ENCODE assay signal across 8 cellular contexts in genomic region chr16:83808573-83809014, GRCh38. TPM values are rescaled to one million over a fixed set of nuclear protein-coding genes. Genes with fewer than 3 reads are reported as not detected.
DNase-seq lines count a peak whose midpoint lies in the region; ATAC-seq and TF ChIP-seq lines count a peak whose summit lies in the region.

No MANE protein-coding gene starts in this region.

- H3K9ac ChIP-seq in skeletal muscle tissue (ENCODE audit: low read depth in 1 of 3, low read length in 3 of 3): peak overlapping the region; percentile 84 to 88 (median 87)

- peak overlapping the region; percentile 71; the same call in 1 of the 2 replicates for H3K27ac ChIP-seq in HEK293 (ENCODE audit: extremely low read depth, low read depth, low read length)
- no peak overlapping the region; the same call in 1 of the 2 replicates for H3K27ac ChIP-seq in WERI-Rb-1
- peak overlapping the region; percentile 59 for H3K27ac ChIP-seq in skeletal muscle tissue (ENCODE audit: low read depth, low read length)

- ATAC-seq in HG03565 (IDR thresholded peaks at IDR 0.05; ENCODE audit: unreplicated experiment): no peak

- DNase-seq in WERI-Rb-1 (no peak), glomerular visceral epithelial cell (ENCODE audit: extremely low spot score) (peak; percentile 12), NCI-H1417 treated with DMSO at 0.1 percent for 48 hours (lab: John Stamatoyannopoulos, UW) (no peak), NCI-H2081 (lab: John Stamatoyannopoulos, UW) (no peak)
- no peak for DNase-seq in activated CD4-positive, alpha-beta T cell treated with anti-CD3 and anti-CD28 coated beads, Interleukin-2, amount 50 U/mL, for 1 hour

- H3K4me1 ChIP-seq in HEK293 (ENCODE audit: control insufficient read depth, insufficient read depth, low read length) (peaks cover 6% of the 10 kb centered on the region), skeletal muscle tissue (ENCODE audit: control insufficient read depth in 3 of 3, insufficient read depth in 3 of 3, low read length in 3 of 3) (peaks cover 8 to 14% (median 13%) of the 10 kb centered on the region in 3 donors)

- POLR2A ChIA-PET in HEK293 (lab: Yijun Ruan, JAX): interaction anchor here (1.1 kb wide), 1 partner anchor 205 kb away, joined by 4 read pairs; no protein-coding TSS in a partner anchor

- H3K9me3 ChIP-seq in HEK293 (ENCODE audit: control insufficient read depth, insufficient read depth, low read depth, low read length) (no peaks in the 10 kb centered on the region), WERI-Rb-1 (ENCODE audit: severe bottlenecking) (no peaks in the 10 kb centered on the region), skeletal muscle tissue (ENCODE audit: control insufficient read depth in 3 of 3, low read length in 3 of 3) (no peaks in the 10 kb centered on the region)

- H3K4me3 ChIP-seq in HEK293 (ENCODE audit: low read depth, low read length) (peak overlapping the region; percentile 65), WERI-Rb-1 (ENCODE audit: low read depth, low read length) (peak overlapping the region; percentile 49), skeletal muscle tissue (ENCODE audit: low read length in 3 of 3) (peak overlapping the region; percentile 86 to 97 (median 87))

- peaks cover 6 to 35% of the 10 kb centered on the region in 2 experiments for H3K36me3 ChIP-seq in HEK293 (ENCODE audit: control insufficient read depth in 2 of 2, insufficient read depth in 1 of 2, low read length in 2 of 2)
- H3K36me3 ChIP-seq in WERI-Rb-1: no peaks in the 10 kb centered on the region; the same call in 1 of the 2 replicates
- H3K36me3 ChIP-seq in skeletal muscle tissue (ENCODE audit: control insufficient read depth in 3 of 3, insufficient read depth in 3 of 3, low read length in 3 of 3): peaks cover 5 to 16% (median 10%) of the 10 kb centered on the region in 3 donors

- CTCF ChIA-PET in HEK293 (lab: Yijun Ruan, JAX): no interaction called here

- H3K27me3 ChIP-seq in WERI-Rb-1 (ENCODE audit: insufficient read depth, low read depth, severe bottlenecking): no peaks in the 10 kb centered on the region
- no peaks in the 10 kb centered on the region for H3K27me3 ChIP-seq in skeletal muscle tissue (ENCODE audit: control insufficient read depth in 3 of 3, insufficient read depth in 3 of 3, low read length in 3 of 3)

- TF ChIP-seq CTCF in HEK293 (tag by site-specific recombination; IDR thresholded peaks at IDR 0.05): no peak
- TF ChIP-seq CTCF in WERI-Rb-1 (IDR thresholded peaks at IDR 0.05; ENCODE audit: low read depth, low read length): no peak

TF ChIP-seq in HEK293, 187 proteins besides CTCF, POLR2A, EP300 and RAD21:
- TF ChIP-seq IKZF3 (tag by site-specific recombination; IDR thresholded peaks at IDR 0.05): no peak
- no peak for TF ChIP-seq WT1 (tag by site-specific recombination; IDR thresholded peaks at IDR 0.05)
- no peak for TF ChIP-seq ZNF76 (tag by site-specific recombination; IDR thresholded peaks at IDR 0.05; ENCODE audit: borderline replicate concordance, low read depth)
- TF ChIP-seq ZNF629 (tag by site-specific recombination; IDR thresholded peaks at IDR 0.05): no peak
- no peak for TF ChIP-seq REST (tag by site-specific recombination; IDR thresholded peaks at IDR 0.05)
- TF ChIP-seq ZNF23 (tag by site-specific recombination; IDR thresholded peaks at IDR 0.05; ENCODE audit: borderline replicate concordance): no peak
- no peak for TF ChIP-seq ZNF138 (tag by site-specific recombination; IDR thresholded peaks at IDR 0.05; ENCODE audit: borderline replicate concordance)
- peak; percentile 54 for TF ChIP-seq ZBTB17 (tag by site-specific recombination; IDR thresholded peaks at IDR 0.05)

RNA-seq across cellular contexts. Expression of gene HSBP1, which starts 0.8 kb away (rescaled TPM):
- 32.4 TPM for total RNA-seq in skeletal muscle tissue
